In genomic region chr1:101259744-101260148, GRCh38 we compare ENCODE assay signal across 8 cellular contexts. TPM values are rescaled to one million over a fixed set of nuclear protein-coding genes. Genes with fewer than 3 reads are reported as not detected.
A peak's percentile ranks its signal among the peaks of the same experiment; 100 is the strongest.
DNase-seq lines count a peak whose midpoint lies in the region; ATAC-seq and TF ChIP-seq lines count a peak whose summit lies in the region.

No MANE protein-coding gene starts in this region.

- H3K4me1 Mint-ChIP-seq in activated T-helper 2 cell treated with anti-CD3 and anti-CD28 coated beads, Interferon-gamma antibody, Interleukin-2, Interleukin-4, amounts not matched to agents 10 μg/mL and 5 μg/mL and 100 μg/mL, durations not matched to agents 14 hours and 24 hours and 36 hours (ENCODE audit: low read depth), result peaks cover 54% of the 10 kb centered on the region

- peak in 1 of 2 donors; percentile 47 for TF ChIP-seq EP300 in tibial nerve (IDR thresholded peaks at IDR 0.05)

- DNase-seq in AG08396 (ENCODE audit: low spot score) (peak; percentile 25), HS-5 (ENCODE audit: low read depth) (peak; percentile 68), kidney glomerular epithelial cell (lab: John Stamatoyannopoulos, UW) (peak; percentile 53), left lobe of liver (ENCODE audit: low spot score) (no peak), tibial nerve (ENCODE audit: low spot score in 2 of 2) (no peak), NCI-H748 treated with DMSO at 0.1 percent for 48 hours (lab: John Stamatoyannopoulos, UW) (no peak)
- DNase-seq in activated T-helper 2 cell treated with anti-CD3 and anti-CD28 coated beads, Interferon-gamma antibody, Interleukin-2, Interleukin-4, amounts not matched to agents 10 μg/mL and 5 μg/mL and 100 μg/mL, durations not matched to agents 14 hours and 24 hours and 36 hours (ENCODE audit: low spot score), result no peak

- peak overlapping the region in 1 of 4 donors; percentile 75 for H3K27ac ChIP-seq in tibial nerve

- intact Hi-C loops in activated T-helper 2 cell treated with anti-CD3 and anti-CD28 coated beads, Interferon-gamma antibody, Interleukin-2, Interleukin-4, amounts not matched to agents 10 μg/mL and 5 μg/mL and 100 μg/mL, durations not matched to agents 14 hours and 24 hours and 36 hours (cut with micrococcal nuclease), result loop anchor here (1.0 kb wide), 2 partner anchors 25 to 32 kb away; no protein-coding TSS in a partner anchor

- H3K4me1 ChIP-seq in tibial nerve, result peaks cover 0 to 33% (median 0%) of the 10 kb centered on the region in 4 donors

- H3K4me3 ChIP-seq in tibial nerve, result no peak overlapping the region

- H3K9me3 ChIP-seq in tibial nerve, result no peaks in the 10 kb centered on the region

- ATAC-seq in left lobe of liver, result no peak
- no peak for ATAC-seq in GM21447 (IDR thresholded peaks at IDR 0.05; ENCODE audit: unreplicated experiment)

- no peaks in the 10 kb centered on the region for H3K9me3 Mint-ChIP-seq in activated T-helper 2 cell treated with anti-CD3 and anti-CD28 coated beads, Interferon-gamma antibody, Interleukin-2, Interleukin-4, amounts not matched to agents 10 μg/mL and 5 μg/mL and 100 μg/mL, durations not matched to agents 14 hours and 24 hours and 36 hours

- no peaks in the 10 kb centered on the region for H3K36me3 Mint-ChIP-seq in activated T-helper 2 cell treated with anti-CD3 and anti-CD28 coated beads, Interferon-gamma antibody, Interleukin-2, Interleukin-4, amounts not matched to agents 10 μg/mL and 5 μg/mL and 100 μg/mL, durations not matched to agents 14 hours and 24 hours and 36 hours (ENCODE audit: low read depth)

- peak overlapping the region; percentile 39 for H3K27ac Mint-ChIP-seq in activated T-helper 2 cell treated with anti-CD3 and anti-CD28 coated beads, Interferon-gamma antibody, Interleukin-2, Interleukin-4, amounts not matched to agents 10 μg/mL and 5 μg/mL and 100 μg/mL, durations not matched to agents 14 hours and 24 hours and 36 hours

- no peak overlapping the region for H3K4me3 Mint-ChIP-seq in activated T-helper 2 cell treated with anti-CD3 and anti-CD28 coated beads, Interferon-gamma antibody, Interleukin-2, Interleukin-4, amounts not matched to agents 10 μg/mL and 5 μg/mL and 100 μg/mL, durations not matched to agents 14 hours and 24 hours and 36 hours (ENCODE audit: low read depth)

- TF ChIP-seq POLR2A in tibial nerve (IDR thresholded peaks at IDR 0.05), result no peak

- no peaks in the 10 kb centered on the region for H3K36me3 ChIP-seq in tibial nerve

- H3K27me3 Mint-ChIP-seq in activated T-helper 2 cell treated with anti-CD3 and anti-CD28 coated beads, Interferon-gamma antibody, Interleukin-2, Interleukin-4, amounts not matched to agents 10 μg/mL and 5 μg/mL and 100 μg/mL, durations not matched to agents 14 hours and 24 hours and 36 hours (ENCODE audit: low read depth), result no peaks in the 10 kb centered on the region

- no peaks in the 10 kb centered on the region for H3K27me3 ChIP-seq in tibial nerve

- no peak for TF ChIP-seq CTCF in tibial nerve (IDR thresholded peaks at IDR 0.05)

RNA-seq across cellular contexts. Expression of gene S1PR1, which starts 22.9 kb away (rescaled TPM):
- 71.0 and 73.0 TPM in 2 replicates for total RNA-seq in activated T-helper 2 cell treated with anti-CD3 and anti-CD28 coated beads, Interferon-gamma antibody, Interleukin-2, Interleukin-4, amounts not matched to agents 10 μg/mL and 5 μg/mL and 100 μg/mL, durations not matched to agents 14 hours and 24 hours and 36 hours
- 12.1 TPM for total RNA-seq in left lobe of liver
- total RNA-seq in tibial nerve, result 100 to 1,000 TPM in 1 of 4 donors, 10 to 100 TPM in 3; 22.2 to 101 (median 59.4) TPM

Comparison
In these comparisons a context has a peak if more than half of its experiments do, and no peak if none do; other contexts are left out.
1. DNase-seq: peak in AG08396 (single experiment), HS-5 (single experiment) and kidney glomerular epithelial cell (single experiment); none in activated T-helper 2 cell treated with anti-CD3 and anti-CD28 coated beads, Interferon-gamma antibody, Interleukin-2, Interleukin-4, amounts not matched to agents 10 μg/mL and 5 μg/mL and 100 μg/mL, durations not matched to agents 14 hours and 24 hours and 36 hours (single experiment), left lobe of liver (single experiment), tibial nerve (0 of 2) and NCI-H748 treated with DMSO at 0.1 percent for 48 hours (single experiment).